32 cellular contexts compared by ENCODE assay signal in genomic region chr12:29334911-29335310, GRCh38.
"Had no signal": no experiment of that assay in that cellular context is flagged by ENCODE, and none has a peak within 500 bp of the region (broad histone marks: within the 10 kb centered on the region; RNA-seq: fewer than 3 reads in every experiment).

No MANE protein-coding gene starts in this region.

- H3K27me3 ChIP-seq: ascending aorta had no signal

- H3K4me1 ChIP-seq: ascending aorta had no signal

- H3K9me3 ChIP-seq: ascending aorta had no signal

- H3K27ac ChIP-seq: ascending aorta, WERI-Rb-1 had no signal

- ATAC-seq: activated CD8-positive, alpha-beta T cell treated with anti-CD3 and anti-CD28 coated beads for 36 hours; activated T-cell treated with anti-CD3 and anti-CD28 coated beads, Interleukin-2, amount 50 U/mL, for 72 hours; activated T-helper 17 cell treated with anti-CD3 and anti-CD28 coated beads, Interleukin-2, amount 50 U/mL, for 72 hours; Panc1; Right ventricle myocardium inferior had no signal

- H3K4me3 ChIP-seq: ascending aorta had no signal

- DNase-seq: activated CD4-positive, alpha-beta T cell treated with anti-CD3 and anti-CD28 coated beads for 1 hour; activated CD4-positive, alpha-beta T cell treated with anti-CD3 and anti-CD28 coated beads for 48 hours; activated CD4-positive, CD25-positive, alpha-beta regulatory T cell; activated CD8-positive, alpha-beta T cell treated with anti-CD3 and anti-CD28 coated beads for 36 hours; activated effector memory CD4-positive, alpha-beta T cell treated with anti-CD3 and anti-CD28 coated beads, Interleukin-2, amount 50 U/mL, for 16 hours; activated naive CD4-positive, alpha-beta T cell; activated naive CD4-positive, alpha-beta T cell treated with anti-CD3 and anti-CD28 coated beads, Interleukin-2, amount 50 U/mL, for 16 hours; activated naive CD8-positive, alpha-beta T cell treated with anti-CD3 and anti-CD28 coated beads for 36 hours; activated T-cell treated with anti-CD3 and anti-CD28 coated beads, Interleukin-2, amount 50 U/mL, for 1 hour; activated T-cell treated with anti-CD3 and anti-CD28 coated beads, Interleukin-2, amount 50 U/mL, for 72 hours; amygdala; NCI-H1092 treated with DMSO at 0.1 percent for 48 hours; NCI-H1417; NCI-H146; NCI-H187; NCI-H2029 treated with DMSO at 0.1 percent for 48 hours; NCI-H2107; NCI-H2171; NCI-H510A; NCI-H69; NCI-H82; RPMI8226; SIG-M5; SW 1271; T-helper 1 cell; T-helper 2 cell; T-helper 9 cell; WERI-Rb-1 had no signal
